ENCODE assay signal across 9 cellular contexts in genomic region chr2:127416486-127417001, GRCh38. TPM values are rescaled to one million over a fixed set of nuclear protein-coding genes. Genes with fewer than 3 reads are reported as not detected.
DNase-seq lines count a peak whose midpoint lies in the region; ATAC-seq lines count a peak whose summit lies in the region.
"Had no signal": no experiment of that assay in that cellular context is flagged by ENCODE, and none has a peak within 500 bp of the region (broad histone marks: within the 10 kb centered on the region; RNA-seq: fewer than 3 reads in every experiment).

No MANE protein-coding gene starts in this region.

- intact Hi-C loops in activated CD4-positive, alpha-beta memory T cell treated with anti-CD3 and anti-CD28 coated beads for 36 hours (cut with micrococcal nuclease) = loop anchor here (1.0 kb wide), 2 partner anchors 39 to 61 kb away; no protein-coding TSS in a partner anchor

- peak overlapping the region; percentile 54 for H3K4me3 Mint-ChIP-seq in activated CD4-positive, alpha-beta memory T cell treated with anti-CD3 and anti-CD28 coated beads for 36 hours
- peak overlapping the region; percentile 83 for H3K4me3 Mint-ChIP-seq in memory B cell

- H3K36me3 Mint-ChIP-seq in activated CD4-positive, alpha-beta memory T cell treated with anti-CD3 and anti-CD28 coated beads for 36 hours = no peaks in the 10 kb centered on the region
- no peaks in the 10 kb centered on the region for H3K36me3 Mint-ChIP-seq in memory B cell

- peaks cover 5% of the 10 kb centered on the region for H3K9me3 Mint-ChIP-seq in activated CD4-positive, alpha-beta memory T cell treated with anti-CD3 and anti-CD28 coated beads for 36 hours
- H3K9me3 Mint-ChIP-seq in memory B cell = peaks cover 3% of the 10 kb centered on the region

- no peak overlapping the region for H3K27ac Mint-ChIP-seq in activated CD4-positive, alpha-beta memory T cell treated with anti-CD3 and anti-CD28 coated beads for 36 hours
- peak overlapping the region; percentile 80 for H3K27ac Mint-ChIP-seq in memory B cell

- ATAC-seq in GM21825 (IDR thresholded peaks at IDR 0.05; ENCODE audit: unreplicated experiment) (peak; percentile 8), memory B cell (ENCODE audit: low read depth) (no peak), GM19397 (IDR thresholded peaks at IDR 0.05; ENCODE audit: unreplicated experiment) (no peak)

- peak; percentile 36 for DNase-seq in CD1c-positive myeloid dendritic cell (ENCODE audit: extremely low spot score)
- peak; percentile 25 for DNase-seq in activated CD4-positive, alpha-beta memory T cell treated with anti-CD3 and anti-CD28 coated beads for 36 hours
- DNase-seq in memory B cell (ENCODE audit: low spot score in 2 of 2) = no peak
- no peak for DNase-seq in NCI-H345 (lab: John Stamatoyannopoulos, UW)
- no peak for DNase-seq in HuH-7 (ENCODE audit: low spot score)
- no peak for DNase-seq in NCI-H226

- H3K4me1 Mint-ChIP-seq in activated CD4-positive, alpha-beta memory T cell treated with anti-CD3 and anti-CD28 coated beads for 36 hours (ENCODE audit: low read depth) = peaks cover 27% of the 10 kb centered on the region
- peaks cover 27% of the 10 kb centered on the region for H3K4me1 Mint-ChIP-seq in memory B cell

- CTCF ChIA-PET in activated CD4-positive, alpha-beta memory T cell treated with anti-CD3 and anti-CD28 coated beads for 36 hours (lab: Charles Lee) = interaction anchor here (0.7 to 2.8 kb wide), 17 partner anchors 9 to 123 kb away, joined by 3 to 21 read pairs (median 6); partner anchors contain the start of gene ERCC3

- POLR2A ChIA-PET in activated CD4-positive, alpha-beta memory T cell treated with anti-CD3 and anti-CD28 coated beads for 36 hours (lab: Charles Lee) = interaction anchor here (1.0 to 2.1 kb wide), 3 partner anchors 16 to 30 kb away, joined by 3 to 7 read pairs (median 3); no protein-coding TSS in a partner anchor

- peaks cover 20% of the 10 kb centered on the region for H3K27me3 Mint-ChIP-seq in activated CD4-positive, alpha-beta memory T cell treated with anti-CD3 and anti-CD28 coated beads for 36 hours
- no peaks in the 10 kb centered on the region for H3K27me3 Mint-ChIP-seq in memory B cell

RNA-seq across cellular contexts. Expression of gene PROC, which starts 1.7 kb away (rescaled TPM):
- not detected for total RNA-seq in activated CD4-positive, alpha-beta memory T cell treated with anti-CD3 and anti-CD28 coated beads for 36 hours
- total RNA-seq: subcutaneous adipose tissue had no signal

RNA-seq across cellular contexts. Expression of gene MAP3K2, which starts 28.8 kb away (rescaled TPM):
- 10 to 100 TPM; 33.4 to 34.9 TPM for total RNA-seq in activated CD4-positive, alpha-beta memory T cell treated with anti-CD3 and anti-CD28 coated beads for 36 hours

Comparison
In these comparisons a context has a peak if more than half of its experiments do, and no peak if none do; other contexts are left out.
1. DNase-seq: peak in CD1c-positive myeloid dendritic cell (single experiment) and activated CD4-positive, alpha-beta memory T cell treated with anti-CD3 and anti-CD28 coated beads for 36 hours (single experiment); none in memory B cell (0 of 2), NCI-H345 (single experiment), HuH-7 (single experiment) and NCI-H226 (single experiment).